ENCODE assay signal across 8 cellular contexts in the genomic region with DNA sequence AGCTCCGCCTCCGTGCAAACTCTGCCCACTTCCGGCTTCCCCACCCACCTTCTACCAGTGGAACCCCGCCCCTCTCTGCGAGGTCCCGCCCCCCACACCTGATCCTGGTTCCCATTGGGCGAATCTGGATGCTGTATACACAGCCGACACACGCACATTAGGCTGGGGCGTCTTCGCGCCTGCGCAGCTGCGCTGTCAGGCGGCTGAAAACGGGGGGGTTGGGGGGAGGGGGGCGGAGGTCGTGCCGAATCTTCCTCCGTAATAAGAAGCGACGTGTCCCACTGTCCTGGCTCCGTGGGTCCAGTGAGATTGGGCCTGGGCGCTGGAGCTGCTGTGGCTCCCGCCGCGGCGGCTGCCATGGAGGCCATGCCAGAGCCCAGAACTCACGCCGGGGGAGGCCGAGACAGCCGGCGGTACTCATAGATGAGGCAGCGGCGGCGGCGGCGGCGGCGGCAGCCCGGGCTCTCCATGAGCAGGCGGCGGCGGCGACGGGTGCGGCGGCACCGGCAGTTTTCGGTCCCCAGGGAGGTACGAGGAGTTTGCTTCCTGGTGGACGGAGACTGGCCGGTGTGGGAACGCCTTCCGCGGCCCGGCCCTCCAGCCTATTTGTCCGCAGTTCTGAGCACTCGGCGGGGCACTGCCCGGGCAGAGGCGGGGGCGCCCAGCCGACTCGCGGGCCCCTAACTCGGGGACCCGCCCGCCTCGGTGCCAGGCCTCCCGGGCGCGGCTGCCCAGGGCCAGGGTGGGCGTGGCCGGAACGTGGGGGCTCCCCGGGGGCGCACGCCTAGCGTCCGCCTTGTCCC.
DNase-seq lines count a peak whose midpoint lies in the region; ATAC-seq, FAIRE-seq and TF ChIP-seq lines count a peak whose summit lies in the region.

No MANE protein-coding gene starts in this region.

- peak overlapping the region; percentile 88 for H3K4me2 ChIP-seq in astrocyte (ENCODE audit: low read length)

- peaks cover 3% of the 10 kb centered on the region for H3K9me3 Mint-ChIP-seq in astrocyte (ENCODE audit: unreplicated experiment)

- H3K4me1 ChIP-seq in astrocyte (ENCODE audit: insufficient read depth, low read length) (peaks cover 10% of the 10 kb centered on the region), rectal smooth muscle tissue (ENCODE audit: control insufficient read depth, insufficient read depth, low read length) (peaks cover 9% of the 10 kb centered on the region), aorta (ENCODE audit: control insufficient read depth in 1 of 2, insufficient read depth in 2 of 2, low read length in 2 of 2) (peaks cover 0 to 2% of the 10 kb centered on the region in 2 donors)

- H3K36me3 ChIP-seq in astrocyte (ENCODE audit: insufficient read depth, low read length) (no peaks in the 10 kb centered on the region), rectal smooth muscle tissue (ENCODE audit: control insufficient read depth, insufficient read depth, low read length) (no peaks in the 10 kb centered on the region), aorta (ENCODE audit: control insufficient read depth in 1 of 2, insufficient read depth in 2 of 2, low read length in 1 of 2) (no peaks in the 10 kb centered on the region)

- H3K9ac ChIP-seq in astrocyte (ENCODE audit: low read length) (peak overlapping the region; percentile 89), rectal smooth muscle tissue (ENCODE audit: low read length) (peak overlapping the region; percentile 80)

- H3K27me3 ChIP-seq in astrocyte (ENCODE audit: insufficient read depth, low read length) (no peaks in the 10 kb centered on the region), rectal smooth muscle tissue (ENCODE audit: control insufficient read depth, insufficient read depth, low read length) (no peaks in the 10 kb centered on the region), aorta (ENCODE audit: control insufficient read depth in 1 of 2, insufficient read depth in 2 of 2, low read length in 1 of 2) (no peaks in the 10 kb centered on the region)

- peak overlapping the region; percentile 85 for H3K4me3 ChIP-seq in astrocyte (ENCODE audit: insufficient read depth, low read depth, low read length)
- H3K4me3 ChIP-seq in rectal smooth muscle tissue (ENCODE audit: low read length) = peak overlapping the region; percentile 89
- peak overlapping the region; percentile 69 to 89 for H3K4me3 ChIP-seq in aorta (ENCODE audit: low read length in 2 of 2)

- peak; percentile 86 for DNase-seq in GM18507 (ENCODE audit: extremely low spot score, insufficient read length, low read depth)
- peak; percentile 92 to 93 for DNase-seq in NCI-H1930 (lab: John Stamatoyannopoulos, UW)
- DNase-seq in T-helper 22 cell (ENCODE audit: low read depth) = peak; percentile 97
- DNase-seq in astrocyte (ENCODE audit: low read depth) = peak; percentile 93
- DNase-seq in hepatic stellate cell (ENCODE audit: low spot score) = peak; percentile 96
- DNase-seq in aorta = peak; percentile 98 to 99

- intact Hi-C loops in aorta (cut with DNase I) = loop anchor here (2.0 to 5.0 kb wide), 5 partner anchors 64 to 355 kb away; a partner anchor contains a TSS

- FAIRE-seq in GM18507 (lab: Jason Lieb, UNC) (peak; percentile 98), astrocyte (lab: Jason Lieb, UNC) (no peak)

- peak; percentile 90 for ATAC-seq in HG02973 (IDR thresholded peaks at IDR 0.05; ENCODE audit: unreplicated experiment)
- peak; percentile 98 for ATAC-seq in aorta (ENCODE audit: low FRiP score)

- peaks cover 12% of the 10 kb centered on the region for H3K4me1 Mint-ChIP-seq in astrocyte (ENCODE audit: low read depth, unreplicated experiment)

- no peak for TF ChIP-seq CTCF in astrocyte (IDR thresholded peaks at IDR 0.05; ENCODE audit: insufficient read depth, low read depth, low read length)

- peaks cover 14% of the 10 kb centered on the region for H3K79me2 ChIP-seq in astrocyte (ENCODE audit: insufficient read depth, low read length)

- H3K27ac ChIP-seq in astrocyte (ENCODE audit: low read depth, low read length) = peak overlapping the region; percentile 89
- peak overlapping the region; percentile 99 for H3K27ac ChIP-seq in rectal smooth muscle tissue (ENCODE audit: low read depth, low read length)
- H3K27ac ChIP-seq in aorta (ENCODE audit: low read depth in 1 of 2, low read length in 2 of 2) = peak overlapping the region; percentile 91 to 92

- peak overlapping the region; percentile 65 for H2AFZ ChIP-seq in astrocyte (ENCODE audit: low read depth, low read length)

- peak overlapping the region; percentile 98 for H3K27ac Mint-ChIP-seq in astrocyte (ENCODE audit: unreplicated experiment)

- H3K9me3 ChIP-seq in astrocyte (ENCODE audit: insufficient read depth, low read depth, low read length) (no peaks in the 10 kb centered on the region), aorta (ENCODE audit: control insufficient read depth, low read length) (no peaks in the 10 kb centered on the region)

- 0 to 1% methylated on average over 64 to 81 of the region's 81 CpGs for WGBS in aorta, 2 donors

- H3K4me3 Mint-ChIP-seq in astrocyte (ENCODE audit: unreplicated experiment) = peak overlapping the region; percentile 88

- no peaks in the 10 kb centered on the region for H4K20me1 ChIP-seq in astrocyte (ENCODE audit: insufficient read depth, low read length)

- H3K36me3 Mint-ChIP-seq in astrocyte (ENCODE audit: low read depth, unreplicated experiment) = no peaks in the 10 kb centered on the region

- H3K27me3 Mint-ChIP-seq in astrocyte (ENCODE audit: low read depth, unreplicated experiment) = no peaks in the 10 kb centered on the region

Comparison
In these comparisons a context has a peak if more than half of its experiments do, and no peak if none do; other contexts are left out.
1. Peak in every context shown above with its lines: DNase-seq, ATAC-seq, H3K4me3 ChIP-seq and H3K27ac ChIP-seq.